Comparison of ENCODE assay signal across 14 cellular contexts in genomic region chr3:98587654-98588532, GRCh38. TPM values are rescaled to one million over a fixed set of nuclear protein-coding genes. Genes with fewer than 3 reads are reported as not detected.
DNase-seq lines count a peak whose midpoint lies in the region; ATAC-seq, FAIRE-seq and TF ChIP-seq lines count a peak whose summit lies in the region.
"Had no signal": no experiment of that assay in that cellular context is flagged by ENCODE, and none has a peak within 500 bp of the region (broad histone marks: within the 10 kb centered on the region; RNA-seq: fewer than 3 reads in every experiment).

No MANE protein-coding gene starts in this region.

- FAIRE-seq in frontal cortex (lab: Jason Lieb, UNC): peak; percentile 33

- no peak for DNase-seq in A673 (ENCODE audit: low spot score)
- DNase-seq in GM20000 (ENCODE audit: low spot score): no peak
- peak; percentile 41 for DNase-seq in adipocyte (ENCODE audit: low read depth)
- DNase-seq in frontal cortex (ENCODE audit: low spot score in 2 of 2): no peak
- no peak for DNase-seq in NCI-H2029 (lab: John Stamatoyannopoulos, UW)
- no peak for DNase-seq in activated CD4-positive, CD25-positive, alpha-beta regulatory T cell treated with anti-CD3 and anti-CD28 coated beads, Interleukin-2, amount 50 U/mL, for 72 hours
- DNase-seq in iPS-NIHi11 (ENCODE audit: low spot score): no peak
- DNase-seq: activated CD4-positive, alpha-beta T cell treated with anti-CD3 and anti-CD28 coated beads for 4 hours; effector CD8-positive, alpha-beta T cell; naive thymus-derived CD4-positive, alpha-beta T cell; NCI-H2029 treated with DMSO at 0.1 percent for 48 hours; Peyer's patch; stimulated activated CD4-positive, alpha-beta T cell treated with anti-CD3 and anti-CD28 coated beads, Interleukin-12 subunit alpha, Interleukin-12 subunit beta, amount 100 ng/mL, for 4 hours had no signal

- H3K9ac ChIP-seq in adipocyte (ENCODE audit: low read length): peak overlapping the region; percentile 60

- no peak overlapping the region for H3K4me3 ChIP-seq in A673 (ENCODE audit: low read depth, low read length, poor library complexity, severe bottlenecking)
- H3K4me3 ChIP-seq in adipocyte (ENCODE audit: low read length): peak overlapping the region; percentile 35
- H3K4me3 ChIP-seq: Peyer's patch had no signal

- H3K4me1 ChIP-seq in A673 (ENCODE audit: insufficient read depth, low read length, poor library complexity, severe bottlenecking) (peaks cover 8% of the 10 kb centered on the region), adipocyte (ENCODE audit: control insufficient read depth, insufficient read depth, low read length) (peaks cover 57% of the 10 kb centered on the region)

- H3K27me3 ChIP-seq in A673 (replicated peaks; ENCODE audit: insufficient read depth, low read depth, low read length, poor library complexity) (no peaks in the 10 kb centered on the region), adipocyte (replicated peaks; ENCODE audit: control insufficient read depth, insufficient read depth, low read length) (no peaks in the 10 kb centered on the region)
- H3K27me3 ChIP-seq: Peyer's patch had no signal

- BruUV-seq in A673 (replicated peaks; lab: Mats Ljungman, UMichigan): no TSS peak

- POLR2A ChIA-PET in A673 (lab: Charles Lee; ENCODE audit: low non-redundant PET): no interaction called here

- intact Hi-C loops in A673 (cut with micrococcal nuclease; ENCODE audit: unreplicated experiment): no loop called here

- CTCF ChIA-PET in A673 (lab: Charles Lee): no interaction called here

- H3K27ac ChIP-seq in A673 (ENCODE audit: low read depth, low read length, poor library complexity, severe bottlenecking): no peak overlapping the region
- H3K27ac ChIP-seq: Peyer's patch had no signal

- H3K9me3 ChIP-seq in A673 (ENCODE audit: low read depth, low read length, poor library complexity, severe bottlenecking) (no peaks in the 10 kb centered on the region), adipocyte (ENCODE audit: control insufficient read depth, low read length) (no peaks in the 10 kb centered on the region)
- H3K9me3 ChIP-seq: Peyer's patch had no signal

- peaks cover 11% of the 10 kb centered on the region for H3K36me3 ChIP-seq in A673 (ENCODE audit: insufficient read depth, low read length, poor library complexity, severe bottlenecking)
- peaks cover 37% of the 10 kb centered on the region for H3K36me3 ChIP-seq in adipocyte (ENCODE audit: control insufficient read depth, insufficient read depth, low read length, severe bottlenecking)

- TF ChIP-seq CTCF in A673 (conservative IDR thresholded peaks at IDR 0.05; ENCODE audit: low read depth, low read length): peak; percentile 31
- TF ChIP-seq CTCF in GM20000 (IDR thresholded peaks at IDR 0.05; ENCODE audit: extremely low read depth, missing control alignments): peak; percentile 5

- no peak for ATAC-seq in GM18858 (IDR thresholded peaks at IDR 0.05; ENCODE audit: unreplicated experiment)
- ATAC-seq: naive thymus-derived CD4-positive, alpha-beta T cell had no signal

RNA-seq across cellular contexts. Expression of gene CPOX, which starts 5.5 kb away (rescaled TPM):
- 25.8 and 27.7 TPM in 2 replicates for total RNA-seq in A673 (2021)
- 17.1 TPM for total RNA-seq in frontal cortex

RNA-seq across cellular contexts. Expression of gene GPR15, which starts 56.1 kb away (rescaled TPM):
- total RNA-seq in A673 (2021): not detected in 2 replicates
- total RNA-seq in frontal cortex: not detected
